ENCODE assay signal across 3 cellular contexts in the genomic region with DNA sequence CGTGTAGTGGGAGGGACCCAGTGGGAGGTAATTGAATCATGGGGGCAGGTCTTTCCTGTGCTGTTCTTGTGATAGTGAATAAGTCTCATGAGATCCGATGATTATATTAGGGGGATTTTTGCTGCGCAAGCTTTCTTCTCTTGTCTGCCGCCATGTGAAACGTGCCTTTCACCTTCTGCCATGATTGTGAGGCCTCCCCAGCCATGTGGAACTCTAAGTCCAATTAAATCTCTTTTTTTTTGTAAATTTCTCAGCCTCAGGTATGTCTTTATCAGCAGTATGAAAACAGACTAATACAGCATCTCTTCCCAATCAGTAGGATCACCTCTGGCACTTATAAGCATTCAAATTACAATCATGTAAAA.
TF ChIP-seq lines count a peak whose summit lies in the region.

No MANE protein-coding gene starts in this region.

TF ChIP-seq in HEK293, 187 proteins besides CTCF, POLR2A, EP300 and RAD21:
- TF ChIP-seq EGR2 (tag by site-specific recombination; IDR thresholded peaks at IDR 0.05; ENCODE audit: low read depth): 0 out of 2 replicates have a peak, but pooled peaks have one; percentile 7

TF ChIP-seq in K562, 482 proteins besides CTCF, POLR2A, EP300 and RAD21:
- peak; percentile 52 for TF ChIP-seq ZFP36 (IDR thresholded peaks at IDR 0.05; ENCODE audit: low read depth, low read length, partially characterized antibody)

TF ChIP-seq in HepG2, 621 proteins besides CTCF, POLR2A, EP300 and RAD21 (continued from another document):
- peak; percentile 75 for TF ChIP-seq ZNF430 (CRISPR knock-in tag; IDR thresholded peaks at IDR 0.05)
